In the genomic region with DNA sequence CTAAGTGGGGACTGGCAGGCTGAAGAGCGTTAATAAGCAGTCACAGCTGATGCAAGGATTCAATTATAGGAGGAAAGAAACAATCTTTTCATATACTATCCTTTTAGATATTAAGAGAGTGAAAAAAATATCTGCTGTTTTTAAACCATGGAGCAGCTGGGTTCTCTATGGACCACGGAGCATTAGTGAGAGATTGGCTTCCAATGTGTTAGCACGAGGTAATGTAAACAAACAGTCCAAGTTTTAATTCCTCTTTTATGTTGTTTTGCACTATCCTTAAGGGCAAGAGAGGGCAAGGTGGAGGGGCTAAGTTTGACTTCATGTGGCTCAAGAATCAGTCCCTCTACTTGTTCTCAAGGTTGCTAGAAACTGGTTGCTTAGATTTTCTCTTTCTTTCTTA, we compare ENCODE assay signal across 32 cellular contexts. TPM values are rescaled to one million over a fixed set of nuclear protein-coding genes. Genes with fewer than 3 reads are reported as not detected.
"Had no signal": no experiment of that assay in that cellular context is flagged by ENCODE, and none has a peak within 500 bp of the region (broad histone marks: within the 10 kb centered on the region; RNA-seq: fewer than 3 reads in every experiment).

No MANE protein-coding gene starts in this region.

- H3K4me3 ChIP-seq: coronary artery, dorsolateral prefrontal cortex, gastrocnemius medialis, left ventricle myocardium inferior, lung, mucosa of descending colon, skin epidermis, thyroid gland, upper lobe of left lung, vagina had no signal

- H3K27me3 ChIP-seq: dorsolateral prefrontal cortex, gastrocnemius medialis, thyroid gland, upper lobe of left lung, vagina had no signal

- ATAC-seq: activated CD4-positive, CD25-positive, alpha-beta regulatory T cell treated with anti-CD3 and anti-CD28 coated beads, Interleukin-2, amount 50 U/mL, for 24 hours; gastrocnemius medialis; mucosa of descending colon; natural killer cell treated with Interleukin-12 subunit alpha and Interleukin-12 subunit beta and Interleukin-15 and Interleukin-18, amount 100 ng/mL, for 72 hours; sciatic nerve; stimulated activated effector memory CD8-positive, alpha-beta T cell treated with anti-CD3 and anti-CD28 coated beads, Interleukin-12 subunit alpha, Interleukin-12 subunit beta, amount 100 ng/mL, for 72 hours; stimulated activated naive CD8-positive, alpha-beta T cell treated with anti-CD3 and anti-CD28 coated beads, Interleukin-15, amount 100 ng/mL, for 72 hours had no signal

- H3K36me3 ChIP-seq: gastrocnemius medialis, left ventricle myocardium inferior, thyroid gland, upper lobe of left lung, vagina, WERI-Rb-1 had no signal

- H3K9me3 ChIP-seq: gastrocnemius medialis, left ventricle myocardium inferior, mucosa of descending colon, thyroid gland, upper lobe of left lung, vagina had no signal

- H3K4me1 ChIP-seq: gastrocnemius medialis, left ventricle myocardium inferior, thyroid gland, upper lobe of left lung, vagina had no signal

- DNase-seq: activated CD4-positive, alpha-beta T cell treated with anti-CD3 and anti-CD28 coated beads for 48 hours; activated CD4-positive, alpha-beta T cell treated with anti-CD3 and anti-CD28 coated beads, Interleukin-2, amount 50 U/mL, for 48 hours; activated CD8-positive, alpha-beta memory T cell treated with anti-CD3 and anti-CD28 coated beads for 24 hours; activated effector memory CD4-positive, alpha-beta T cell treated with Interleukin-2 at 50 U/mL for 16 hours; activated naive CD4-positive, alpha-beta T cell treated with Interleukin-2 at 50 U/mL for 16 hours; anterior cingulate cortex; dorsolateral prefrontal cortex; effector memory CD4-positive, alpha-beta T cell; gastrocnemius medialis; glutamatergic neuron; islet precursor cell; left ventricle myocardium inferior; mesendoderm; mucosa of descending colon; stimulated activated CD4-positive, alpha-beta T cell treated with anti-CD3 and anti-CD28 coated beads, Interleukin-4, amount 100 ng/mL, for 24 hours; stimulated activated naive CD8-positive, alpha-beta T cell treated with anti-CD3 and anti-CD28 coated beads, Interleukin-15, amount 100 ng/mL, for 72 hours; substantia nigra; T1000; thyroid gland; upper lobe of left lung; WERI-Rb-1 had no signal

- H3K27ac ChIP-seq: coronary artery, gastrocnemius medialis, left ventricle myocardium inferior, skin epidermis, thyroid gland, upper lobe of left lung, vagina had no signal

RNA-seq across cellular contexts. Expression of a gene that starts 52.1 kb away (rescaled TPM):
- total RNA-seq: gastrocnemius medialis, left ventricle myocardium inferior, myocyte, osteocyte, posterior vena cava, thyroid gland, upper lobe of left lung, vagina had no signal
